In the genomic region with DNA sequence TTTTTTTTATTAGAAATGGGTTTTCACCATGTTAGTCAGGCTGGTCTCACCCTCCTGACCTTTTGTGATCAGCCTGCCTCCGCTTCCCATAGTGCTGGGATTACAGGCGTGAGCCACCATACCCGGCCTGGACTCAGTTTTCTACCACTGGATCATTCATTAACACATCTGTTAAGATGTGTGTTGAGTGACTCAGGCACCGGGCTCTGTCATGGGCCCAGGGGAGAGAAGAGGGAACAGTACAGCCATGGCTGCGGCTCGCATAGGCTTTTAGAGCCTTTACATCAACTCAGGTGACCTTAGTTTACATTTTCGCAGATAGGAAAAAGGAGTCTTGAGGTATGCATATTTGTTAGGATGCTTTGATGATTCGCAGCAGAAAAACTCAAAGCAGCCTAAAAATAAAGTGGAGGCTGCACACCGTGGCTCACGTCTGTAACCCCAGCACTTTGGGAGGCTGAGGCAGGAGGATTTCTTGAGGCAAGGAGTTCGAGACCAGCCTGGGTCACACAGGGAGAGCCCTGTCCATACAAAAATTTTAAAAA, we compare ENCODE assay signal across 22 cellular contexts. TPM values are rescaled to one million over a fixed set of nuclear protein-coding genes. Genes with fewer than 3 reads are reported as not detected.
DNase-seq lines count a peak whose midpoint lies in the region; ATAC-seq and TF ChIP-seq lines count a peak whose summit lies in the region.
"Had no signal": no experiment of that assay in that cellular context is flagged by ENCODE, and none has a peak within 500 bp of the region (broad histone marks: within the 10 kb centered on the region; RNA-seq: fewer than 3 reads in every experiment).

No MANE protein-coding gene starts in this region.

- peak; percentile 25 for DNase-seq in EH (ENCODE audit: low read depth)
- DNase-seq in epithelial cell of esophagus (ENCODE audit: low read depth), result peak; percentile 86
- no peak for DNase-seq in neural crest cell (ENCODE audit: low read depth, low spot score)
- no peak for DNase-seq in putamen (ENCODE audit: low spot score)
- no peak for DNase-seq in hippocampal formation (lab: John Stamatoyannopoulos, UW)
- DNase-seq in kidney glomerular epithelial cell (lab: John Stamatoyannopoulos, UW), result no peak
- DNase-seq: activated CD8-positive, alpha-beta T cell treated with anti-CD3 and anti-CD28 coated beads for 36 hours; activated effector memory CD4-positive, alpha-beta T cell treated with anti-CD3 and anti-CD28 coated beads, Interleukin-2, amount 50 U/mL, for 16 hours; cerebellar nuclear complex; heart right ventricle; KBM-7; MG63; naive B cell; NCI-H1417; NCI-H446 treated with DMSO at 0.1 percent for 48 hours; SHP77; uterus had no signal

- peaks cover 9% of the 10 kb centered on the region for H3K36me3 Mint-ChIP-seq in neural crest cell (ENCODE audit: low read depth)
- H3K36me3 Mint-ChIP-seq: naive B cell had no signal

- peaks cover 5% of the 10 kb centered on the region for H3K27me3 Mint-ChIP-seq in neural crest cell (ENCODE audit: low read depth)
- H3K27me3 Mint-ChIP-seq: activated CD8-positive, alpha-beta T cell treated with anti-CD3 and anti-CD28 coated beads for 36 hours; naive B cell had no signal

- H3K4me1 Mint-ChIP-seq in neural crest cell, result peaks cover 15% of the 10 kb centered on the region

- no peak overlapping the region for H3K27ac Mint-ChIP-seq in neural crest cell (ENCODE audit: unreplicated experiment)
- H3K27ac Mint-ChIP-seq: activated CD8-positive, alpha-beta T cell treated with anti-CD3 and anti-CD28 coated beads for 36 hours; naive B cell had no signal

- peak overlapping the region; percentile 69 for H3K4me3 Mint-ChIP-seq in neural crest cell
- H3K4me3 Mint-ChIP-seq: activated CD8-positive, alpha-beta T cell treated with anti-CD3 and anti-CD28 coated beads for 36 hours had no signal

- no peak overlapping the region for H3K4me3 ChIP-seq in epithelial cell of esophagus (ENCODE audit: low read length)
- H3K4me3 ChIP-seq: BLaER1 treated with 17β-estradiol and CSF1 and Interleukin-3, amounts not matched to agents 10 nM and 100 nM; MG63; uterus had no signal

- ATAC-seq in HG03520 (IDR thresholded peaks at IDR 0.05; ENCODE audit: unreplicated experiment), result no peak
- ATAC-seq: activated CD4-positive, CD25-positive, alpha-beta regulatory T cell treated with anti-CD3 and anti-CD28 coated beads, Interleukin-2, amount 50 U/mL, for 24 hours; activated CD8-positive, alpha-beta T cell treated with anti-CD3 and anti-CD28 coated beads for 36 hours; heart right ventricle had no signal

- H3K27ac ChIP-seq in 22Rv1, result 0 out of 2 replicates have a peak overlapping the region, but pooled peaks have one; percentile 86
- H3K27ac ChIP-seq: BLaER1 treated with 17β-estradiol and CSF1 and Interleukin-3, amounts not matched to agents 10 nM and 100 nM; parathyroid adenoma had no signal

- no peaks in the 10 kb centered on the region for H3K9me3 Mint-ChIP-seq in neural crest cell
- H3K9me3 Mint-ChIP-seq: activated CD8-positive, alpha-beta T cell treated with anti-CD3 and anti-CD28 coated beads for 36 hours; naive B cell had no signal

- TF ChIP-seq CTCF in 22Rv1 (IDR thresholded peaks at IDR 0.05) (no peak), epithelial cell of esophagus (IDR thresholded peaks at IDR 0.05; ENCODE audit: insufficient read depth, low read depth, low read length, missing control alignments) (no peak), neural crest cell (conservative IDR thresholded peaks at IDR 0.05) (no peak)

RNA-seq across cellular contexts. Expression of gene ARPC1B, which starts 3.1 kb away (rescaled TPM):
- 67.7 and 71.6 TPM in 2 replicates for total RNA-seq in neural crest cell

RNA-seq across cellular contexts. Expression of gene PDAP1, which starts 36.9 kb away (rescaled TPM):
- 146 and 155 TPM in 2 replicates for total RNA-seq in neural crest cell

RNA-seq across cellular contexts. Expression of gene BUD31, which starts 37.3 kb away (rescaled TPM):
- total RNA-seq in neural crest cell, result 107 and 108 TPM in 2 replicates

RNA-seq across cellular contexts. Expression of gene ARPC1A, which starts 45.8 kb away (rescaled TPM):
- total RNA-seq in neural crest cell, result 214 and 216 TPM in 2 replicates

Comparison
In these comparisons a context has a peak if more than half of its experiments do, and no peak if none do; other contexts are left out.
1. DNase-seq: peak in EH (single experiment) and epithelial cell of esophagus (single experiment); none in neural crest cell (single experiment), putamen (single experiment), hippocampal formation (0 of 2) and kidney glomerular epithelial cell (single experiment).